Comparison of ENCODE assay signal across 8 cellular contexts in the genomic region with DNA sequence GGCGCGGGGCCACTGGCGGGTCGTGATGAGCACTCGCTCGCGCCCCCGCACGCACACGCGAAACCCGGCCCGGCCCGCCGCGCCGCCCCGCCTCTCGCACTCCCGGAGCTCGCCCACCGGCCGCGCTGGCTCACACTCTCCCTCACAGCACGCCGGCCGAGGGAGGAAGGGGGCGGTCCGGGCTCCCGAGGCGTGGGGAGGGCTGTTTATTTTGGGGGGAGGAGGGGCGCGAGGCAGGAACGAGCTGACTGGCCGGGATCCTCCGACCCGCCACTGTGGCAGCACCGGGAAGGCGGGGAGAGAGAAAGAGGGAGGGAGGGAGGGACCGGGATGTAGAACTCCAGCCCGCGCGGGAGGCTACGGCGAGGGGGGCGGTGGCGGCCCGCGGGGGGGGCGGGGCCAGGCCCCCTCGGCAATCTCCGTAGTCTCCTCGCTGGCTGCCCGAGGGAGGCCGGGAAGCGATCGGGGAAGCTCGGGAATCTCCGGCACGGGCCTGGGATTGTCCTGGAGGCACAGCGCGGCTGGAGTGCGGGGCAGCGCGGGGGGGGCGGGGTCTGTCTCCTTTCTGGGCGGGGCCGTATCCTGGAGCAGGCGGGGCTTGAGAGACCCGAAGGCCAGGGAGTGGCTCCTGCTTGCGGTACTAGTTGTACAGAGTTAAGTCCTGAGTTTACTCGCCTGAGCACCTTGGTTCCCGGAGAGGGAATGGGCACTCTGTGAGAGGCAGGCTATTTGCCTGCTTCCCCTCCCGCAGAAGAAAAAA. TPM values are rescaled to one million over a fixed set of nuclear protein-coding genes. Genes with fewer than 3 reads are reported as not detected.
A peak's percentile ranks its signal among the peaks of the same experiment; 100 is the strongest.
DNase-seq lines count a peak whose midpoint lies in the region; ATAC-seq and TF ChIP-seq lines count a peak whose summit lies in the region.

A gene with protein sequence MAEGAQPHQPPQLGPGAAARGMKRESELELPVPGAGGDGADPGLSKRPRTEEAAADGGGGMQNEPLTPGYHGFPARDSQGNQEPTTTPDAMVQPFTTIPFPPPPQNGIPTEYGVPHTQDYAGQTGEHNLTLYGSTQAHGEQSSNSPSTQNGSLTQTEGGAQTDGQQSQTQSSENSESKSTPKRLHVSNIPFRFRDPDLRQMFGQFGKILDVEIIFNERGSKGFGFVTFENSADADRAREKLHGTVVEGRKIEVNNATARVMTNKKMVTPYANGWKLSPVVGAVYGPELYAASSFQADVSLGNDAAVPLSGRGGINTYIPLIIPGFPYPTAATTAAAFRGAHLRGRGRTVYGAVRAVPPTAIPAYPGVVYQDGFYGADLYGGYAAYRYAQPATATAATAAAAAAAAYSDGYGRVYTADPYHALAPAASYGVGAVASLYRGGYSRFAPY (minus strand): TSS at position 179 of the 760 bp plus-strand sequence. CDS start 399 bp downstream, outside the sequence.

- TF ChIP-seq CTCF in CD4-positive, alpha-beta T cell (IDR thresholded peaks at IDR 0.05) = no peak

- POLR2A ChIA-PET in CD4-positive, alpha-beta T cell (lab: Charles Lee) = interaction anchor here (0.9 to 1.5 kb wide), 3 partner anchors 11 to 729 kb away, joined by 4 to 5 read pairs (median 4); a partner anchor contains a TSS

- ATAC-seq in CD4-positive, alpha-beta T cell (ENCODE audit: poor library complexity) = peak; percentile 74
- ATAC-seq in HG03342 (IDR thresholded peaks at IDR 0.05; ENCODE audit: unreplicated experiment) (peak; percentile 56), left lobe of liver (peak; percentile 85), GM21576 (IDR thresholded peaks at IDR 0.05; ENCODE audit: unreplicated experiment) (no peak)

- peak; percentile 31 to 63 (median 44) for DNase-seq in CD4-positive, alpha-beta T cell
- DNase-seq in NCI-H69 (lab: John Stamatoyannopoulos, UW) (peak; percentile 99), dermis blood vessel endothelial cell (peak; percentile 97), left lobe of liver (ENCODE audit: low spot score) (peak; percentile 98)
- peak; percentile 83 to 88 for DNase-seq in activated CD4-positive, alpha-beta T cell treated with anti-CD3 and anti-CD28 coated beads, Interleukin-2, amount 50 U/mL, for 48 hours
- peak; percentile 45 to 77 (median 61) for DNase-seq in stimulated activated CD4-positive, alpha-beta T cell treated with anti-CD3 and anti-CD28 coated beads, Interleukin-1b, Interleukin-23, amount 100 ng/mL, for 24 hours (ENCODE audit: low read depth in 4 of 4, low spot score in 1 of 4)

- intact Hi-C loops in CD4-positive, alpha-beta T cell (cut with DNase I, micrococcal nuclease) = no loop called here

- peaks cover 4% of the 10 kb centered on the region for H3K27me3 Mint-ChIP-seq in CD4-positive, alpha-beta T cell

- H3K9me3 Mint-ChIP-seq in CD4-positive, alpha-beta T cell = no peaks in the 10 kb centered on the region

- peaks cover 4% of the 10 kb centered on the region for H3K27me3 ChIP-seq in CD4-positive, alpha-beta T cell (ENCODE audit: control insufficient read depth, insufficient read depth, low read length)

- no peaks in the 10 kb centered on the region for H3K36me3 Mint-ChIP-seq in CD4-positive, alpha-beta T cell (ENCODE audit: low read depth)

- H3K27ac ChIP-seq in CD4-positive, alpha-beta T cell (ENCODE audit: low read depth, low read length) = no peak within 1 kb of the TSS

- H3K9me3 ChIP-seq in CD4-positive, alpha-beta T cell (ENCODE audit: control insufficient read depth, low read length) = no peaks in the 10 kb centered on the region

- CTCF ChIA-PET in CD4-positive, alpha-beta T cell (lab: Charles Lee) = interaction anchor here (3.4 kb wide), 1 partner anchor 37 kb away, joined by 15 read pairs; no protein-coding TSS in a partner anchor

- peaks cover 26% of the 10 kb centered on the region for H3K4me1 Mint-ChIP-seq in CD4-positive, alpha-beta T cell (ENCODE audit: low read depth)

- H3K27ac Mint-ChIP-seq in CD4-positive, alpha-beta T cell = peak within 1 kb of the TSS; percentile 11

- peak within 1 kb of the TSS; percentile 88 for H3K4me3 Mint-ChIP-seq in CD4-positive, alpha-beta T cell

RNA-seq across cellular contexts. Expression of the gene that starts here (rescaled TPM):
- 1 to 10 TPM; 1.9 to 2.4 TPM for total RNA-seq in CD4-positive, alpha-beta T cell
- total RNA-seq in dermis blood vessel endothelial cell (107 and 149 TPM in 2 replicates), left lobe of liver (25.5 TPM)

Comparison
In these comparisons a context has a peak if more than half of its experiments do, and no peak if none do; other contexts are left out.
1. DNase-seq: peak in every context shown above with its lines; median percentile 99 in NCI-H69; 98 in left lobe of liver; 97 in dermis blood vessel endothelial cell; 86 in activated CD4-positive, alpha-beta T cell treated with anti-CD3 and anti-CD28 coated beads, Interleukin-2, amount 50 U/mL, for 48 hours; 61 in stimulated activated CD4-positive, alpha-beta T cell treated with anti-CD3 and anti-CD28 coated beads, Interleukin-1b, Interleukin-23, amount 100 ng/mL, for 24 hours; 44 in CD4-positive, alpha-beta T cell.